ENCODE assay signal across 8 cellular contexts in the genomic region with DNA sequence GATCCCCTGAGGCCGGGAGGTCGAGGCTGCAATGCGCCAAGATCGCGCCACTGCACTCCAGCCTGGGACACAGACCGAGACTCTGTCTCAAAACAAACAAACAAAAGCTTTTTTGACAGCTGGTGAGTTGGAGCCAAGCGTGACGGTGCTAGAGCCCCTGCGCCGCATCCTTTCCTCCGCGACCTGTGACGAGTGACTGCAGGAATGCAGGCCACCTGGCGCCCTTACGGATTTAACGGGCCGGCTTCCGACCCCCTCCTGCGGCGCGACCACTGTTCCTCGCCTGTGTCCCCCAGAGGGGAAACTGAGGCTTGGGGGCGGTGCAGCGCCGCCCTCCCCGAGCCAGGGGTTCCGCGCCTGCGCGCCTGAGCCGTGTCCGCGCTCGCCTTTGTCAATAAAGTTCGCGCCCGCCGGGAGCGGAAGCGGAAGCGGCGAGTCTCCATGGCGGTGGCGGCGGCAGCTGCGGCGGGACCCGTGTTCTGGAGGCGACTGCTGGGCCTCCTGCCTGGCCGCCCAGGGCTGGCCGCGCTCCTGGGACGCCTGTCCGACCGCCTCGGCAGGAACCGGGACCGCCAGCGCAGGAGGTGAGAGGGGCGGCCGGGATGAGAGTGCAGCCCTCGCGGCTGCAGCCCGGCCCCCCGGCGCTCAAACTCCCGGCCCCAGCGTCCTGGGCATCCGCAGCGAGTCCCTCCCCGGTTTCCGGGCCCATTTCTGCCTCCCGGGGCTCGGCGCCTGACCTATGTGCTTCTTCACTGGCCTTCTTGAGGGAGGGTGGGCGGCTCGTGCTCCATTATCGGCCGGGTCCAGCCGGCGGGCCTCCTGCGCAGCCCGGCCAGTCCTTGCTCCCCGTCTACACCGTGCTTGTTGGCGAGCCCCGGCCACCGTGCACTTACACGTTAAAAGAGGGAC.
DNase-seq lines count a peak whose midpoint lies in the region; ATAC-seq and TF ChIP-seq lines count a peak whose summit lies in the region.

A gene with protein sequence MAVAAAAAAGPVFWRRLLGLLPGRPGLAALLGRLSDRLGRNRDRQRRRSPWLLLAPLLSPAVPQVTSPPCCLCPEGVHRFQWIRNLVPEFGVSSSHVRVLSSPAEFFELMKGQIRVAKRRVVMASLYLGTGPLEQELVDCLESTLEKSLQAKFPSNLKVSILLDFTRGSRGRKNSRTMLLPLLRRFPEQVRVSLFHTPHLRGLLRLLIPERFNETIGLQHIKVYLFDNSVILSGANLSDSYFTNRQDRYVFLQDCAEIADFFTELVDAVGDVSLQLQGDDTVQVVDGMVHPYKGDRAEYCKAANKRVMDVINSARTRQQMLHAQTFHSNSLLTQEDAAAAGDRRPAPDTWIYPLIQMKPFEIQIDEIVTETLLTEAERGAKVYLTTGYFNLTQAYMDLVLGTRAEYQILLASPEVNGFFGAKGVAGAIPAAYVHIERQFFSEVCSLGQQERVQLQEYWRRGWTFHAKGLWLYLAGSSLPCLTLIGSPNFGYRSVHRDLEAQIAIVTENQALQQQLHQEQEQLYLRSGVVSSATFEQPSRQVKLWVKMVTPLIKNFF (plus strand): TSS at position 425 of the 909 bp plus-strand sequence. CDS start 17 bp downstream, at position 442.

- peaks cover 10% of the 10 kb centered on the region for H3K36me3 Mint-ChIP-seq in nephron (ENCODE audit: low read depth)

- ATAC-seq in stimulated activated naive CD8-positive, alpha-beta T cell treated with anti-CD3 and anti-CD28 coated beads, Interleukin-15, amount 100 ng/mL, for 72 hours: peak; percentile 65

- no peaks in the 10 kb centered on the region for H3K9me3 Mint-ChIP-seq in nephron
- H3K9me3 Mint-ChIP-seq in stimulated activated naive CD8-positive, alpha-beta T cell treated with anti-CD3 and anti-CD28 coated beads, Interleukin-15, amount 100 ng/mL, for 72 hours: no peaks in the 10 kb centered on the region

- no peak for TF ChIP-seq CTCF in RWPE1 (conservative IDR thresholded peaks at IDR 0.05; ENCODE audit: low read depth)
- no peak for TF ChIP-seq CTCF in fibroblast of pulmonary artery (IDR thresholded peaks at IDR 0.05; ENCODE audit: low read length, missing control alignments)
- TF ChIP-seq CTCF in nephron (IDR thresholded peaks at IDR 0.05; ENCODE audit: unreplicated experiment in 3 of 3): no peak

- H3K27ac ChIP-seq in RWPE1: peak within 1 kb of the TSS; percentile 86

- peak within 1 kb of the TSS; percentile 93 to 98 (median 98) for H3K4me3 Mint-ChIP-seq in nephron
- H3K4me3 Mint-ChIP-seq in stimulated activated naive CD8-positive, alpha-beta T cell treated with anti-CD3 and anti-CD28 coated beads, Interleukin-15, amount 100 ng/mL, for 72 hours: peak within 1 kb of the TSS; percentile 86 to 90

- CTCF ChIA-PET in RWPE1 (lab: Yijun Ruan, JAX): interaction anchor here (0.7 to 1.3 kb wide), 2 partner anchors 269 to 330 kb away, joined by 3 read pairs; no protein-coding TSS in a partner anchor

- DNase-seq in SIG-M5 treated with dmso at 0.1 percent for 504 hours (lab: John Stamatoyannopoulos, UW; ENCODE audit: unreplicated experiment) (peak; percentile 66), SIG-M5 (lab: John Stamatoyannopoulos, UW) (no peak), HUDEP-2 (lab: John Stamatoyannopoulos, UW; ENCODE audit: unreplicated experiment in 76 of 76) (peak in 56 of 76 experiments; percentile 9 to 74 (median 48)), RWPE1 (ENCODE audit: low spot score) (peak; percentile 68), fibroblast of pulmonary artery (ENCODE audit: low read depth) (peak; percentile 74)
- DNase-seq in activated effector memory CD4-positive, alpha-beta T cell treated with Interleukin-2 at 50 U/mL for 16 hours: peak; percentile 77
- DNase-seq in stimulated activated naive CD8-positive, alpha-beta T cell treated with anti-CD3 and anti-CD28 coated beads, Interleukin-15, amount 100 ng/mL, for 72 hours: peak; percentile 83 to 84

- POLR2A ChIA-PET in RWPE1 (lab: Yijun Ruan, JAX; ENCODE audit: low non-redundant PET): interaction anchor here (0.6 kb wide), 1 partner anchor 169 kb away, joined by 11 read pairs; no protein-coding TSS in a partner anchor

- H3K4me1 Mint-ChIP-seq in nephron: peaks cover 52% of the 10 kb centered on the region
- peaks cover 57% of the 10 kb centered on the region for H3K4me1 Mint-ChIP-seq in stimulated activated naive CD8-positive, alpha-beta T cell treated with anti-CD3 and anti-CD28 coated beads, Interleukin-15, amount 100 ng/mL, for 72 hours

- no peaks in the 10 kb centered on the region for H3K27me3 Mint-ChIP-seq in nephron (ENCODE audit: low read depth)
- H3K27me3 Mint-ChIP-seq in stimulated activated naive CD8-positive, alpha-beta T cell treated with anti-CD3 and anti-CD28 coated beads, Interleukin-15, amount 100 ng/mL, for 72 hours: no peaks in the 10 kb centered on the region

- H3K27ac Mint-ChIP-seq in nephron: peak within 1 kb of the TSS; percentile 75 to 89 (median 84)
- peak within 1 kb of the TSS; percentile 88 to 90 for H3K27ac Mint-ChIP-seq in stimulated activated naive CD8-positive, alpha-beta T cell treated with anti-CD3 and anti-CD28 coated beads, Interleukin-15, amount 100 ng/mL, for 72 hours

- H3K4me3 ChIP-seq in fibroblast of pulmonary artery (replicated peaks; ENCODE audit: low read depth, low read length): peak within 1 kb of the TSS; percentile 91
